16 cellular contexts compared by ENCODE assay signal in genomic region chr6:141195251-141195832, GRCh38.
DNase-seq lines count a peak whose midpoint lies in the region; TF ChIP-seq lines count a peak whose summit lies in the region.
"Had no signal": no experiment of that assay in that cellular context is flagged by ENCODE, and none has a peak within 500 bp of the region (broad histone marks: within the 10 kb centered on the region; RNA-seq: fewer than 3 reads in every experiment).

No MANE protein-coding gene starts in this region.

- H3K27ac ChIP-seq in H9 (ENCODE audit: insufficient read length, low read depth, low read length): no peak overlapping the region
- H3K27ac ChIP-seq: parathyroid adenoma, VCaP had no signal

- WGBS in H9 (ENCODE audit: extremely low coverage, insufficient read length, low lambda C conversion rate): no CpG with 5 or more reads among the region's 6 CpGs

- no peak overlapping the region for H2AK5ac ChIP-seq in H9 (ENCODE audit: insufficient read length, low read length)

- peaks cover 8% of the 10 kb centered on the region for H3K9me3 ChIP-seq in H9 (ENCODE audit: control insufficient read depth, low read depth, low read length)

- H3K14ac ChIP-seq in H9 (ENCODE audit: insufficient read depth, low read length): no peak overlapping the region

- H3K4ac ChIP-seq in H9 (ENCODE audit: low read depth, low read length): no peak overlapping the region

- H3K23me2 ChIP-seq in H9 (ENCODE audit: insufficient read length, low read depth, low read length, poor library complexity, severe bottlenecking): no peaks in the 10 kb centered on the region

- CTCF ChIA-PET in activated naive CD4-positive, alpha-beta T cell treated with anti-CD3 and anti-CD28 coated beads, Interleukin-2, amount 10 ng/mL, durations not matched to agents 7 days and 5 days (lab: Charles Lee): no interaction called here

- no peak overlapping the region for H4K91ac ChIP-seq in H9 (ENCODE audit: insufficient read length, low read depth, low read length)

- no peak overlapping the region for H3K4me3 ChIP-seq in GM12864 (ENCODE audit: low read depth, low read length)
- H3K4me3 ChIP-seq in NB4 (ENCODE audit: low read depth, low read length): no peak overlapping the region
- H3K4me3 ChIP-seq in epithelial cell of proximal tubule (ENCODE audit: low read depth, low read length): no peak overlapping the region
- H3K4me3 ChIP-seq: smooth muscle cell had no signal

- H3K4me2 ChIP-seq in H9 (ENCODE audit: insufficient read depth, insufficient read length, low read length): no peak overlapping the region
- H3K4me2 ChIP-seq: smooth muscle cell had no signal

- H4K5ac ChIP-seq in H9 (ENCODE audit: insufficient read length, low read depth, low read length): no peak overlapping the region

- no peak overlapping the region for H3K18ac ChIP-seq in H9 (ENCODE audit: insufficient read length, low read depth, low read length)

- peaks cover 33 to 36% of the 10 kb centered on the region in 2 experiments for H3K9me3 Mint-ChIP-seq in H9
- peaks cover 5% of the 10 kb centered on the region for H3K9me3 Mint-ChIP-seq in endothelial cell (ENCODE audit: unreplicated experiment)
- no peaks in the 10 kb centered on the region for H3K9me3 Mint-ChIP-seq in activated naive CD4-positive, alpha-beta T cell treated with anti-CD3 and anti-CD28 coated beads, Interleukin-2, amount 10 ng/mL, durations not matched to agents 7 days and 5 days

- H2BK12ac ChIP-seq in H9 (ENCODE audit: insufficient read length, low read depth, low read length): no peak overlapping the region

- H3K27me3 ChIP-seq in H9 (ENCODE audit: insufficient read depth, low read length): no peaks in the 10 kb centered on the region

- no peak overlapping the region for H2BK5ac ChIP-seq in H9 (ENCODE audit: insufficient read length, low read length)

- no peak overlapping the region for H3K56ac ChIP-seq in H9 (ENCODE audit: insufficient read length, low read depth, low read length)

- no peak overlapping the region for H2BK120ac ChIP-seq in H9 (ENCODE audit: low read depth, low read length, poor library complexity, severe bottlenecking)

- H3K4me3 Mint-ChIP-seq in H9 (no peak overlapping the region), endothelial cell (ENCODE audit: unreplicated experiment) (no peak overlapping the region)
- no peak overlapping the region for H3K4me3 Mint-ChIP-seq in activated naive CD4-positive, alpha-beta T cell treated with anti-CD3 and anti-CD28 coated beads, Interleukin-2, amount 10 ng/mL, durations not matched to agents 7 days and 5 days
- H3K4me3 Mint-ChIP-seq: activated CD8-positive, alpha-beta memory T cell treated with anti-CD3 and anti-CD28 coated beads, Interleukin-2, amount 10 ng/mL, durations not matched to agents 7 days and 5 days; stimulated activated naive CD8-positive, alpha-beta T cell treated with anti-CD3 and anti-CD28 coated beads, Interleukin-15, Interleukin-2, amounts not matched to agents 100 ng/mL and 50 ng/mL, for 24 hours had no signal

- H3K4me1 Mint-ChIP-seq in H9 (peaks cover 0 to 3% of the 10 kb centered on the region in 2 experiments; a peak in 2 of 4 replicates), endothelial cell (ENCODE audit: unreplicated experiment) (no peaks in the 10 kb centered on the region)
- no peaks in the 10 kb centered on the region for H3K4me1 Mint-ChIP-seq in activated naive CD4-positive, alpha-beta T cell treated with anti-CD3 and anti-CD28 coated beads, Interleukin-2, amount 10 ng/mL, durations not matched to agents 7 days and 5 days
- H3K4me1 Mint-ChIP-seq: activated CD8-positive, alpha-beta memory T cell treated with anti-CD3 and anti-CD28 coated beads, Interleukin-2, amount 10 ng/mL, durations not matched to agents 7 days and 5 days had no signal

- H2BK20ac ChIP-seq in H9 (ENCODE audit: low read depth, low read length, poor library complexity, severe bottlenecking): no peak overlapping the region

- H2AFZ ChIP-seq in H9 (ENCODE audit: low read length): no peak overlapping the region
- H2AFZ ChIP-seq: parathyroid adenoma had no signal

- no peaks in the 10 kb centered on the region for H3K4me1 ChIP-seq in H9 (ENCODE audit: insufficient read depth, low read length)
- H3K4me1 ChIP-seq: parathyroid adenoma had no signal

- H3K9ac ChIP-seq in H9 (ENCODE audit: extremely low read depth, insufficient read length, low read length): no peak overlapping the region
- H3K9ac ChIP-seq: parathyroid adenoma had no signal

- H4K8ac ChIP-seq in H9 (replicated peaks; ENCODE audit: insufficient read length, low read depth, low read length): no peak overlapping the region

- H3K79me1 ChIP-seq in H9 (ENCODE audit: insufficient read depth, low read depth, low read length, poor library complexity, severe bottlenecking): no peaks in the 10 kb centered on the region

- DNase-seq in GM12864 (ENCODE audit: low read depth) (no peak), H9 (no peak), NB4 (ENCODE audit: low read depth) (peak; percentile 13), epithelial cell of proximal tubule (ENCODE audit: low read depth) (no peak), pons (ENCODE audit: low spot score) (no peak), endothelial cell (ENCODE audit: low spot score) (no peak), AG08395 (ENCODE audit: low spot score) (no peak)
- no peak for DNase-seq in activated naive CD4-positive, alpha-beta T cell treated with anti-CD3 and anti-CD28 coated beads, Interleukin-2, amount 10 ng/mL, durations not matched to agents 7 days and 5 days
- DNase-seq: activated CD8-positive, alpha-beta memory T cell treated with anti-CD3 and anti-CD28 coated beads, Interleukin-2, amount 10 ng/mL, durations not matched to agents 7 days and 5 days; activated gamma-delta T cell treated with Interleukin-2 at 50 U/mL for 16 hours; hypothalamus; NCI-H1048 had no signal

- H2BK15ac ChIP-seq in H9 (ENCODE audit: low read depth, low read length): no peak overlapping the region

- H3K27me3 Mint-ChIP-seq in H9 (ENCODE audit: low read depth): no peaks in the 10 kb centered on the region
- H3K27me3 Mint-ChIP-seq in endothelial cell (ENCODE audit: unreplicated experiment): peaks cover 2% of the 10 kb centered on the region
- H3K27me3 Mint-ChIP-seq in activated naive CD4-positive, alpha-beta T cell treated with anti-CD3 and anti-CD28 coated beads, Interleukin-2, amount 10 ng/mL, durations not matched to agents 7 days and 5 days: no peaks in the 10 kb centered on the region
- H3K27me3 Mint-ChIP-seq: activated CD8-positive, alpha-beta memory T cell treated with anti-CD3 and anti-CD28 coated beads, Interleukin-2, amount 10 ng/mL, durations not matched to agents 7 days and 5 days; stimulated activated naive CD8-positive, alpha-beta T cell treated with anti-CD3 and anti-CD28 coated beads, Interleukin-15, Interleukin-2, amounts not matched to agents 100 ng/mL and 50 ng/mL, for 24 hours had no signal

- no peak overlapping the region for H3K27ac Mint-ChIP-seq in H9
- no peak overlapping the region for H3K27ac Mint-ChIP-seq in endothelial cell (ENCODE audit: unreplicated experiment)
- H3K27ac Mint-ChIP-seq in activated naive CD4-positive, alpha-beta T cell treated with anti-CD3 and anti-CD28 coated beads, Interleukin-2, amount 10 ng/mL, durations not matched to agents 7 days and 5 days: no peak overlapping the region
- H3K27ac Mint-ChIP-seq: activated CD8-positive, alpha-beta memory T cell treated with anti-CD3 and anti-CD28 coated beads, Interleukin-2, amount 10 ng/mL, durations not matched to agents 7 days and 5 days; stimulated activated naive CD8-positive, alpha-beta T cell treated with anti-CD3 and anti-CD28 coated beads, Interleukin-15, Interleukin-2, amounts not matched to agents 100 ng/mL and 50 ng/mL, for 24 hours had no signal

- H3K36me3 Mint-ChIP-seq in H9 (ENCODE audit: insufficient read depth in 1 of 3, low read depth in 3 of 3) (peaks cover 22 to 51% (median 30%) of the 10 kb centered on the region in 3 experiments), endothelial cell (ENCODE audit: low read depth, unreplicated experiment) (no peaks in the 10 kb centered on the region)
- no peaks in the 10 kb centered on the region for H3K36me3 Mint-ChIP-seq in activated naive CD4-positive, alpha-beta T cell treated with anti-CD3 and anti-CD28 coated beads, Interleukin-2, amount 10 ng/mL, durations not matched to agents 7 days and 5 days
- H3K36me3 Mint-ChIP-seq: activated CD8-positive, alpha-beta memory T cell treated with anti-CD3 and anti-CD28 coated beads, Interleukin-2, amount 10 ng/mL, durations not matched to agents 7 days and 5 days had no signal

- H3K23ac ChIP-seq in H9 (ENCODE audit: insufficient read length, low read depth, low read length): no peak overlapping the region

- H3K79me2 ChIP-seq in H9 (ENCODE audit: insufficient read depth, low read length): no peaks in the 10 kb centered on the region
- H3K79me2 ChIP-seq: parathyroid adenoma had no signal

- no peaks in the 10 kb centered on the region for H4K20me1 ChIP-seq in H9 (ENCODE audit: control insufficient read depth, insufficient read depth, insufficient read length)

- peak; percentile 14 for TF ChIP-seq CTCF in GM12864 (IDR thresholded peaks at IDR 0.05; ENCODE audit: low read depth, low read length, missing control alignments)
- peak; percentile 43; the same call in 2 of the 3 replicates for TF ChIP-seq CTCF in H9 (conservative IDR thresholded peaks at IDR 0.05)
- no peak for TF ChIP-seq CTCF in NB4 (IDR thresholded peaks at IDR 0.05; ENCODE audit: low read depth, low read length)
- TF ChIP-seq CTCF in epithelial cell of proximal tubule (conservative IDR thresholded peaks at IDR 0.05; ENCODE audit: low read depth, low read length): peak; percentile 7
- no peak for TF ChIP-seq CTCF in endothelial cell (IDR thresholded peaks at IDR 0.05; ENCODE audit: unreplicated experiment)

- TF ChIP-seq POLR2A in NB4 (IDR thresholded peaks at IDR 0.05; ENCODE audit: extremely low read depth, insufficient read length): no peak

- no peak overlapping the region for H3T11ph ChIP-seq in H9 (ENCODE audit: low read length)

Comparison
In these comparisons a context has a peak if more than half of its experiments do, and no peak if none do; other contexts are left out.
1. CTCF ChIP-seq: peak in GM12864 (single experiment), H9 (single experiment) and epithelial cell of proximal tubule (single experiment); none in NB4 (single experiment) and endothelial cell (single experiment).